ENCODE assay signal across 30 cellular contexts in genomic region chrX:151746502-151746901, GRCh38. TPM values are rescaled to one million over a fixed set of nuclear protein-coding genes. Genes with fewer than 3 reads are reported as not detected.
DNase-seq lines count a peak whose midpoint lies in the region; ATAC-seq, FAIRE-seq and TF ChIP-seq lines count a peak whose summit lies in the region.
"Had no signal": no experiment of that assay in that cellular context is flagged by ENCODE, and none has a peak within 500 bp of the region (broad histone marks: within the 10 kb centered on the region; RNA-seq: fewer than 3 reads in every experiment).

No MANE protein-coding gene starts in this region.

- H3K79me2 ChIP-seq in HepG2 (ENCODE audit: insufficient read depth, low read length): no peaks in the 10 kb centered on the region
- H3K79me2 ChIP-seq in astrocyte (ENCODE audit: insufficient read depth, low read length): no peaks in the 10 kb centered on the region

- H3K9ac ChIP-seq in HepG2 (ENCODE audit: insufficient read depth, low read depth, low read length) (no peak overlapping the region), astrocyte (ENCODE audit: low read length) (no peak overlapping the region)
- H3K9ac ChIP-seq: BLaER1 had no signal

- no peak for TF ChIP-seq POLR2A in HepG2 (IDR thresholded peaks at IDR 0.05; ENCODE audit: insufficient read depth in 1 of 2, low read depth in 2 of 2, low read length in 2 of 2)
- no peak for TF ChIP-seq POLR2A in right lobe of liver (IDR thresholded peaks at IDR 0.05)

- no peak for FAIRE-seq in HepG2 (lab: Jason Lieb, UNC)
- FAIRE-seq in astrocyte (lab: Jason Lieb, UNC): peak; percentile 55
- FAIRE-seq: GM12878, GM12892, GM18507 had no signal

- H3K27ac Mint-ChIP-seq in astrocyte (ENCODE audit: unreplicated experiment): no peak overlapping the region
- H3K27ac Mint-ChIP-seq: CD14-positive monocyte; CD4-positive, alpha-beta memory T cell; CD4-positive, CD25-positive, alpha-beta regulatory T cell; CD8-positive, alpha-beta memory T cell had no signal

- intact Hi-C loops in HepG2 (cut with micrococcal nuclease; ENCODE audit: unreplicated experiment): no loop called here
- intact Hi-C loops in right lobe of liver (cut with DNase I): no loop called here

- CTCF ChIA-PET in HepG2 (lab: Yijun Ruan, JAX; ENCODE audit: low intra/inter-chr PET ratio, low total read pairs): no interaction called here

- H3K4me3 Mint-ChIP-seq in astrocyte (ENCODE audit: unreplicated experiment): no peak overlapping the region
- H3K4me3 Mint-ChIP-seq: CD14-positive monocyte; CD4-positive, alpha-beta memory T cell; CD4-positive, CD25-positive, alpha-beta regulatory T cell; CD8-positive, alpha-beta memory T cell had no signal

- H3K4me1 ChIP-seq in HepG2 (ENCODE audit: insufficient read depth, low read length) (no peaks in the 10 kb centered on the region), right lobe of liver (no peaks in the 10 kb centered on the region), astrocyte (ENCODE audit: insufficient read depth, low read length) (no peaks in the 10 kb centered on the region)
- H3K4me1 ChIP-seq: BE2C, BLaER1 had no signal

- H3K4me1 Mint-ChIP-seq in astrocyte (ENCODE audit: low read depth, unreplicated experiment): peaks cover 2% of the 10 kb centered on the region
- H3K4me1 Mint-ChIP-seq: CD14-positive monocyte; CD4-positive, alpha-beta memory T cell; CD4-positive, CD25-positive, alpha-beta regulatory T cell; CD8-positive, alpha-beta memory T cell had no signal

- H3K36me3 ChIP-seq in HepG2 (replicated peaks in 1 of 2; ENCODE audit: control insufficient read depth in 1 of 2, insufficient read depth in 2 of 2, low read length in 2 of 2) (no peaks in the 10 kb centered on the region), right lobe of liver (no peaks in the 10 kb centered on the region), astrocyte (ENCODE audit: insufficient read depth, low read length) (no peaks in the 10 kb centered on the region)
- H3K36me3 ChIP-seq: BE2C, BLaER1 had no signal

- H3K36me3 Mint-ChIP-seq in astrocyte (ENCODE audit: low read depth, unreplicated experiment): no peaks in the 10 kb centered on the region
- H3K36me3 Mint-ChIP-seq: CD14-positive monocyte; CD4-positive, alpha-beta memory T cell; CD4-positive, CD25-positive, alpha-beta regulatory T cell; CD8-positive, alpha-beta memory T cell had no signal

- BruUV-seq in HepG2 (replicated peaks; lab: Mats Ljungman, UMichigan): no TSS peak

- TF ChIP-seq RAD21 in HepG2 (CRISPR knock-in tag; IDR thresholded peaks at IDR 0.05): no peak

- H3K27me3 ChIP-seq in HepG2 (ENCODE audit: control insufficient read depth in 1 of 2, insufficient read depth in 2 of 2, low read length in 2 of 2) (no peaks in the 10 kb centered on the region), right lobe of liver (peaks cover 0 to 16% of the 10 kb centered on the region in 2 donors), astrocyte (ENCODE audit: insufficient read depth, low read length) (no peaks in the 10 kb centered on the region)
- H3K27me3 ChIP-seq: BE2C had no signal

- peaks cover 2% of the 10 kb centered on the region for H3K9me3 Mint-ChIP-seq in astrocyte (ENCODE audit: unreplicated experiment)
- H3K9me3 Mint-ChIP-seq: CD4-positive, CD25-positive, alpha-beta regulatory T cell; CD8-positive, alpha-beta memory T cell had no signal

- in situ Hi-C loops in HepG2 (cut with HindIII; ENCODE audit: extremely low pct_ligation_motif_present, low pct_unique_long_range_greater_than_20kb): loop anchor here (25.0 kb wide), 1 partner anchor 1066 kb away; no protein-coding TSS in a partner anchor

- TF ChIP-seq CTCF in HepG2 (CRISPR knock-in tag; IDR thresholded peaks at IDR 0.05): no peak
- no peak for TF ChIP-seq CTCF in right lobe of liver (IDR thresholded peaks at IDR 0.05)
- no peak for TF ChIP-seq CTCF in astrocyte (IDR thresholded peaks at IDR 0.05; ENCODE audit: insufficient read depth, low read depth, low read length)

- H4K20me1 ChIP-seq in HepG2 (ENCODE audit: insufficient read depth, low read length) (no peaks in the 10 kb centered on the region), astrocyte (ENCODE audit: insufficient read depth, low read length) (no peaks in the 10 kb centered on the region)

- POLR2A ChIA-PET in HepG2 (lab: Yijun Ruan, JAX): no interaction called here

- peaks cover 3% of the 10 kb centered on the region for H3K27me3 Mint-ChIP-seq in astrocyte (ENCODE audit: low read depth, unreplicated experiment)

- H3K4me3 ChIP-seq in HepG2 (replicated peaks in 1 of 3; ENCODE audit: insufficient read depth in 1 of 3, low read depth in 2 of 3, low read length in 3 of 3): no peak overlapping the region
- no peak overlapping the region for H3K4me3 ChIP-seq in right lobe of liver
- no peak overlapping the region for H3K4me3 ChIP-seq in astrocyte (ENCODE audit: insufficient read depth, low read depth, low read length)
- H3K4me3 ChIP-seq: BLaER1, GM12878 had no signal

- no peak for DNase-seq in HepG2 (ENCODE audit: low spot score)
- DNase-seq in right lobe of liver: no peak
- no peak for DNase-seq in astrocyte (ENCODE audit: low read depth)
- DNase-seq in HPDE6-E6E7 (ENCODE audit: extremely low spot score): no peak
- DNase-seq in NCI-H2081 treated with DMSO at 0.1 percent for 48 hours (lab: John Stamatoyannopoulos, UW): no peak
- DNase-seq: ACHN; BE2C; C1 segment of cervical spinal cord; CD4-positive, alpha-beta memory T cell; CD4-positive, CD25-positive, alpha-beta regulatory T cell; CD8-positive, alpha-beta memory T cell; COR-L47; DMS 273 treated with DMSO at 0.1 percent for 48 hours; DMS153; DMS53; DMS79; DND-41; EL; GDM1 had no signal

- no peak overlapping the region for H3K4me2 ChIP-seq in HepG2 (ENCODE audit: low read depth, low read length)
- H3K4me2 ChIP-seq in astrocyte (ENCODE audit: low read length): no peak overlapping the region
- H3K4me2 ChIP-seq: BLaER1 had no signal

- H3K27ac ChIP-seq in HepG2 (ENCODE audit: extremely low read length, insufficient read depth, low read length) (no peak overlapping the region), right lobe of liver (no peak overlapping the region), astrocyte (ENCODE audit: low read depth, low read length) (no peak overlapping the region)
- H3K27ac ChIP-seq: 22Rv1, BLaER1 had no signal

- no peak for TF ChIP-seq EP300 in HepG2 (IDR thresholded peaks at IDR 0.05; ENCODE audit: low read depth in 2 of 2, low read length in 2 of 2)
- no peak for TF ChIP-seq EP300 in HepG2 (CRISPR knock-in tag; IDR thresholded peaks at IDR 0.05; ENCODE audit: borderline replicate concordance)

- H2AFZ ChIP-seq in HepG2 (ENCODE audit: low read length) (no peak overlapping the region), astrocyte (ENCODE audit: low read depth, low read length) (no peak overlapping the region)

- WGBS in HepG2 (ENCODE audit: low lambda C conversion rate): 0% methylated on average over 2 of the region's 2 CpGs
- 30% methylated on average over 2 of the region's 2 CpGs for WGBS in right lobe of liver (ENCODE audit: insufficient coverage, low coverage, low lambda C conversion rate, missing lambda C conversion rate)

- H3K9me3 ChIP-seq in HepG2 (ENCODE audit: low read length): no peaks in the 10 kb centered on the region
- H3K9me3 ChIP-seq in right lobe of liver: no peaks in the 10 kb centered on the region
- H3K9me3 ChIP-seq in astrocyte (ENCODE audit: insufficient read depth, low read depth, low read length): no peaks in the 10 kb centered on the region
- H3K9me3 ChIP-seq: BE2C had no signal

- ATAC-seq in HepG2 (no peak), right lobe of liver (no peak)
- ATAC-seq: GM12878 had no signal

RNA-seq across cellular contexts. Expression of gene CNGA2, which starts 12.0 kb away (rescaled TPM):
- not detected in 2 replicates for total RNA-seq in HepG2 (2016; rRNA removed; fragmentation: Illumina TruSeq; extraction: Trizol)
- total RNA-seq in HepG2 (2016; cell fraction: cytosol; rRNA removed; fragmentation: Illumina TruSeq; extraction: Trizol; ENCODE audit: low read depth): not detected in 2 replicates
- not detected in 2 replicates for total RNA-seq in HepG2 (2016; cell fraction: insoluble cytoplasmic fraction; rRNA removed; fragmentation: Illumina TruSeq; extraction: Trizol)
- total RNA-seq in HepG2 (2016; cell fraction: membrane; rRNA removed; fragmentation: Illumina TruSeq; extraction: Trizol): not detected in 2 replicates
- total RNA-seq in HepG2 (2016; cell fraction: nucleus; rRNA removed; fragmentation: Illumina TruSeq; extraction: Trizol): not detected in 2 replicates
- polyA plus RNA-seq in HepG2 (2011; rRNA removed): not detected in 2 replicates
- polyA plus RNA-seq in HepG2 (2011; cell fraction: cytosol; rRNA removed): not detected in 2 replicates
- not detected in 2 replicates for polyA plus RNA-seq in HepG2 (2011; cell fraction: nucleus; rRNA removed)
- polyA plus RNA-seq in HepG2 (2012): not detected in 2 replicates
- polyA plus RNA-seq in HepG2 (2016; cell fraction: cytosol; fragmentation: Illumina TruSeq; extraction: Trizol; ENCODE audit: low read depth): not detected in 2 replicates
- not detected in 2 replicates for polyA plus RNA-seq in HepG2 (2016; cell fraction: insoluble cytoplasmic fraction; fragmentation: Illumina TruSeq; extraction: Trizol; ENCODE audit: low read depth)
- not detected in 2 replicates for polyA plus RNA-seq in HepG2 (2016; cell fraction: membrane; fragmentation: Illumina TruSeq; extraction: Trizol; ENCODE audit: low read depth)
- polyA plus RNA-seq in HepG2 (2016; cell fraction: nucleus; fragmentation: Illumina TruSeq; extraction: Trizol; ENCODE audit: insufficient read depth, low read depth): not detected in 2 replicates
- not detected in 2 replicates for polyA minus RNA-seq in HepG2 (2011; rRNA and poly(A)+ RNA removed; ENCODE audit: low replicate concordance)
- polyA minus RNA-seq in HepG2 (2011; cell fraction: cytosol; rRNA and poly(A)+ RNA removed): not detected in 2 replicates
- polyA minus RNA-seq in HepG2 (2011; cell fraction: nucleus; rRNA and poly(A)+ RNA removed): not detected in 2 replicates
- total RNA-seq in right lobe of liver: not detected
- not detected in 2 replicates for total RNA-seq in astrocyte
- total RNA-seq: A172; A673; CD4-positive, alpha-beta memory T cell; CD4-positive, CD25-positive, alpha-beta regulatory T cell; CD8-positive, alpha-beta memory T cell; Daoy; G401; GM12878 had no signal
- polyA plus RNA-seq: AG04450; CD14-positive monocyte; CD4-positive, alpha-beta memory T cell; CD4-positive, CD25-positive, alpha-beta regulatory T cell; CD8-positive, alpha-beta memory T cell; GM12878 had no signal

RNA-seq across cellular contexts. Expression of gene FATE1, which starts 30.7 kb away (rescaled TPM):
- total RNA-seq in HepG2 (2016; rRNA removed; fragmentation: Illumina TruSeq; extraction: Trizol) (not detected in 2 replicates), right lobe of liver (not detected), astrocyte (not detected in 2 replicates)
- not detected in 2 replicates for total RNA-seq in HepG2 (2016; cell fraction: cytosol; rRNA removed; fragmentation: Illumina TruSeq; extraction: Trizol; ENCODE audit: low read depth)
- not detected in 2 replicates for total RNA-seq in HepG2 (2016; cell fraction: insoluble cytoplasmic fraction; rRNA removed; fragmentation: Illumina TruSeq; extraction: Trizol)
- total RNA-seq in HepG2 (2016; cell fraction: membrane; rRNA removed; fragmentation: Illumina TruSeq; extraction: Trizol): not detected in 2 replicates
- total RNA-seq in HepG2 (2016; cell fraction: nucleus; rRNA removed; fragmentation: Illumina TruSeq; extraction: Trizol): not detected in 2 replicates
- not detected in 2 replicates for polyA plus RNA-seq in HepG2 (2011; rRNA removed)
- not detected in 2 replicates for polyA plus RNA-seq in HepG2 (2011; cell fraction: cytosol; rRNA removed)
- polyA plus RNA-seq in HepG2 (2011; cell fraction: nucleus; rRNA removed): not detected in 2 replicates
- not detected in 2 replicates for polyA plus RNA-seq in HepG2 (2012)
- not detected in 2 replicates for polyA plus RNA-seq in HepG2 (2016; cell fraction: cytosol; fragmentation: Illumina TruSeq; extraction: Trizol; ENCODE audit: low read depth)
- polyA plus RNA-seq in HepG2 (2016; cell fraction: insoluble cytoplasmic fraction; fragmentation: Illumina TruSeq; extraction: Trizol; ENCODE audit: low read depth): not detected in 2 replicates
- polyA plus RNA-seq in HepG2 (2016; cell fraction: membrane; fragmentation: Illumina TruSeq; extraction: Trizol; ENCODE audit: low read depth): not detected in 2 replicates
- not detected in 2 replicates for polyA plus RNA-seq in HepG2 (2016; cell fraction: nucleus; fragmentation: Illumina TruSeq; extraction: Trizol; ENCODE audit: insufficient read depth, low read depth)
- not detected in 2 replicates for polyA minus RNA-seq in HepG2 (2011; rRNA and poly(A)+ RNA removed; ENCODE audit: low replicate concordance)
- not detected in 2 replicates for polyA minus RNA-seq in HepG2 (2011; cell fraction: cytosol; rRNA and poly(A)+ RNA removed)
- not detected in 2 replicates for polyA minus RNA-seq in HepG2 (2011; cell fraction: nucleus; rRNA and poly(A)+ RNA removed)
- total RNA-seq: A172; CD4-positive, alpha-beta memory T cell; CD4-positive, CD25-positive, alpha-beta regulatory T cell; CD8-positive, alpha-beta memory T cell; Daoy; G401; GM12878 had no signal
- polyA plus RNA-seq: AG04450; CD14-positive monocyte; CD4-positive, alpha-beta memory T cell; CD4-positive, CD25-positive, alpha-beta regulatory T cell; CD8-positive, alpha-beta memory T cell had no signal

RNA-seq across cellular contexts. Expression of gene PRRG3, which starts 51.2 kb away (rescaled TPM):
- total RNA-seq in HepG2 (2016; rRNA removed; fragmentation: Illumina TruSeq; extraction: Trizol): not detected in 2 replicates
- total RNA-seq in HepG2 (2016; cell fraction: cytosol; rRNA removed; fragmentation: Illumina TruSeq; extraction: Trizol; ENCODE audit: low read depth): not detected in 2 replicates
- not detected in 2 replicates for total RNA-seq in HepG2 (2016; cell fraction: insoluble cytoplasmic fraction; rRNA removed; fragmentation: Illumina TruSeq; extraction: Trizol)
- total RNA-seq in HepG2 (2016; cell fraction: membrane; rRNA removed; fragmentation: Illumina TruSeq; extraction: Trizol): not detected in 2 replicates
- total RNA-seq in HepG2 (2016; cell fraction: nucleus; rRNA removed; fragmentation: Illumina TruSeq; extraction: Trizol): not detected in 2 replicates
- not detected in 2 replicates for polyA plus RNA-seq in HepG2 (2011; rRNA removed)
- polyA plus RNA-seq in HepG2 (2011; cell fraction: cytosol; rRNA removed): not detected in 2 replicates
- polyA plus RNA-seq in HepG2 (2011; cell fraction: nucleus; rRNA removed): not detected in 2 replicates
- not detected in 2 replicates for polyA plus RNA-seq in HepG2 (2012)
- not detected in 2 replicates for polyA plus RNA-seq in HepG2 (2016; cell fraction: cytosol; fragmentation: Illumina TruSeq; extraction: Trizol; ENCODE audit: low read depth)
- not detected in 2 replicates for polyA plus RNA-seq in HepG2 (2016; cell fraction: insoluble cytoplasmic fraction; fragmentation: Illumina TruSeq; extraction: Trizol; ENCODE audit: low read depth)
- polyA plus RNA-seq in HepG2 (2016; cell fraction: membrane; fragmentation: Illumina TruSeq; extraction: Trizol; ENCODE audit: low read depth): not detected in 2 replicates
- polyA plus RNA-seq in HepG2 (2016; cell fraction: nucleus; fragmentation: Illumina TruSeq; extraction: Trizol; ENCODE audit: insufficient read depth, low read depth): not detected in 2 replicates
- polyA minus RNA-seq in HepG2 (2011; rRNA and poly(A)+ RNA removed; ENCODE audit: low replicate concordance): not detected in 2 replicates
- not detected in 2 replicates for polyA minus RNA-seq in HepG2 (2011; cell fraction: cytosol; rRNA and poly(A)+ RNA removed)
- not detected in 2 replicates for polyA minus RNA-seq in HepG2 (2011; cell fraction: nucleus; rRNA and poly(A)+ RNA removed)
- total RNA-seq in right lobe of liver: under 1 TPM in 3 of 6 experiments, not detected in 3; 0.02 to 0.30 (median 0.07) TPM
- total RNA-seq in astrocyte: 0.17 and 0.18 TPM in 2 replicates
- total RNA-seq: A172; A673; CD4-positive, alpha-beta memory T cell; CD4-positive, CD25-positive, alpha-beta regulatory T cell; CD8-positive, alpha-beta memory T cell; G401; GM12878 had no signal
- polyA plus RNA-seq: AG04450; CD14-positive monocyte; CD4-positive, alpha-beta memory T cell; CD4-positive, CD25-positive, alpha-beta regulatory T cell; CD8-positive, alpha-beta memory T cell had no signal
